In genomic region chr17:68248886-68249872, GRCh38 we compare ENCODE assay signal across 8 cellular contexts. TPM values are rescaled to one million over a fixed set of nuclear protein-coding genes. Genes with fewer than 3 reads are reported as not detected.
DNase-seq lines count a peak whose midpoint lies in the region; FAIRE-seq and TF ChIP-seq lines count a peak whose summit lies in the region.

No MANE protein-coding gene starts in this region.

- peaks cover 3% of the 10 kb centered on the region for H3K36me3 ChIP-seq in neural progenitor cell

- H3K4me3 ChIP-seq in coronary artery (peak overlapping the region; percentile 83), neural progenitor cell (peak overlapping the region; percentile 92)

- H3F3A ChIP-seq in neural progenitor cell (ENCODE audit: low read depth) = peaks cover 8% of the 10 kb centered on the region

- H3K79me2 ChIP-seq in neural progenitor cell (ENCODE audit: low read depth) = peaks cover 11% of the 10 kb centered on the region

- FAIRE-seq in GM18507 (lab: Jason Lieb, UNC) = peak; percentile 41

- H3K4me1 ChIP-seq in neural progenitor cell = no peaks in the 10 kb centered on the region

- H3K9me3 Mint-ChIP-seq in neural progenitor cell = no peaks in the 10 kb centered on the region

- H3K4me3 Mint-ChIP-seq in neural progenitor cell = peak overlapping the region; percentile 93

- H3K36me3 Mint-ChIP-seq in neural progenitor cell = peaks cover 15% of the 10 kb centered on the region

- H3K4me2 ChIP-seq in neural progenitor cell = peak overlapping the region; percentile 96

- H3K27me3 Mint-ChIP-seq in neural progenitor cell (ENCODE audit: insufficient read depth, low read depth) = no peaks in the 10 kb centered on the region

- no peaks in the 10 kb centered on the region for H4K20me1 ChIP-seq in neural progenitor cell (ENCODE audit: low read depth)

- H3K27me3 ChIP-seq in neural progenitor cell = no peaks in the 10 kb centered on the region

- CTCF ChIA-PET in HEK293T (lab: Yijun Ruan, JAX) (interaction anchor here (0.5 to 1.2 kb wide), 3 partner anchors 43 to 81 kb away, joined by 3 to 4 read pairs (median 3); no protein-coding TSS in a partner anchor), GM10248 (lab: Yijun Ruan, JAX) (interaction anchor here (0.7 to 4.9 kb wide), 12 partner anchors 12 to 365 kb away, joined by 3 to 18 read pairs (median 6); no protein-coding TSS in a partner anchor)

- peaks cover 17% of the 10 kb centered on the region for H3K4me1 Mint-ChIP-seq in neural progenitor cell

- no peak overlapping the region for H2AFZ ChIP-seq in neural progenitor cell (replicated peaks)

- no peaks in the 10 kb centered on the region for H3K9me3 ChIP-seq in neural progenitor cell (ENCODE audit: low read depth)

- TF ChIP-seq CTCF in coronary artery (IDR thresholded peaks at IDR 0.05) (no peak), neural progenitor cell (IDR thresholded peaks at IDR 0.05) (no peak), GM10248 (IDR thresholded peaks at IDR 0.05; ENCODE audit: control extremely low read depth, extremely low read depth, low read depth, missing control alignments) (no peak)

- POLR2A ChIA-PET in HEK293T (lab: Yijun Ruan, JAX) = interaction anchor here (1.0 to 3.4 kb wide), 9 partner anchors 10 to 208 kb away, joined by 3 to 19 read pairs (median 9); partner anchors contain the start of genes ARSG, SLC16A6 and WIPI1
- POLR2A ChIA-PET in GM10248 (lab: Yijun Ruan, JAX) = no interaction called here

- DNase-seq in GM18507 (ENCODE audit: extremely low spot score, insufficient read length, low read depth) = no peak
- DNase-seq in OCI-M1 (lab: John Stamatoyannopoulos, UW) = peak; percentile 81
- no peak for DNase-seq in coronary artery (ENCODE audit: low spot score)
- DNase-seq in neural progenitor cell (ENCODE audit: low spot score) = no peak
- no peak for DNase-seq in HEK293T (ENCODE audit: extremely low spot score)
- DNase-seq in effector CD4-positive, alpha-beta T cell = no peak
- no peak for DNase-seq in ecto neural progenitor cell (ENCODE audit: low spot score)
- no peak for DNase-seq in GM10248 (ENCODE audit: extremely low spot score)

- peak overlapping the region; percentile 86 for H3K27ac Mint-ChIP-seq in neural progenitor cell

- H3K9ac ChIP-seq in neural progenitor cell = peak overlapping the region; percentile 33

- peak overlapping the region; percentile 96 to 97 for H3K27ac ChIP-seq in coronary artery
- no peak overlapping the region for H3K27ac ChIP-seq in neural progenitor cell

TF ChIP-seq in HEK293T, 16 proteins besides CTCF, POLR2A, EP300 and RAD21:
- TF ChIP-seq FOXK2 (IDR thresholded peaks at IDR 0.05) = no peak
- TF ChIP-seq ELF4 (IDR thresholded peaks at IDR 0.05) = no peak
- TF ChIP-seq FOXA1 (IDR thresholded peaks at IDR 0.05) = no peak
- TF ChIP-seq HDGF (IDR thresholded peaks at IDR 0.05; ENCODE audit: borderline replicate concordance) = no peak
- TF ChIP-seq FOXM1 (IDR thresholded peaks at IDR 0.05; ENCODE audit: borderline replicate concordance) = no peak
- TF ChIP-seq NFRKB (IDR thresholded peaks at IDR 0.05) = no peak
- TF ChIP-seq TARDBP (IDR thresholded peaks at IDR 0.05) = no peak
- no peak for TF ChIP-seq ARNT (IDR thresholded peaks at IDR 0.05)
- TF ChIP-seq CTBP1 (IDR thresholded peaks at IDR 0.05; ENCODE audit: borderline replicate concordance) = no peak
- no peak for TF ChIP-seq SUZ12 (IDR thresholded peaks at IDR 0.05)
- no peak for TF ChIP-seq SP1 (IDR thresholded peaks at IDR 0.05)
- TF ChIP-seq L3MBTL2 (conservative IDR thresholded peaks at IDR 0.05) = no peak
- no peak for TF ChIP-seq BHLHE40 (IDR thresholded peaks at IDR 0.05; ENCODE audit: borderline replicate concordance)
- no peak for TF ChIP-seq LEF1 (IDR thresholded peaks at IDR 0.05; ENCODE audit: borderline replicate concordance)
TF ChIP-seq in HEK293T: peak in this region for 0.

RNA-seq across cellular contexts. Expression of gene AMZ2, which starts 1.3 kb away (rescaled TPM):
- total RNA-seq in neural progenitor cell (ENCODE audit: low replicate concordance) = 99.0 and 150 TPM in 2 replicates

RNA-seq across cellular contexts. Expression of gene SLC16A6, which starts 41.7 kb away (rescaled TPM):
- 0.09 and 0.19 TPM in 2 replicates for total RNA-seq in neural progenitor cell (ENCODE audit: low replicate concordance)

RNA-seq across cellular contexts. Expression of gene ARSG, which starts 42.1 kb away (rescaled TPM):
- total RNA-seq in neural progenitor cell (ENCODE audit: low replicate concordance) = 19.5 and 20.0 TPM in 2 replicates
